19 cellular contexts compared by ENCODE assay signal in genomic region chr15:34389594-34390086, GRCh38. TPM values are rescaled to one million over a fixed set of nuclear protein-coding genes. Genes with fewer than 3 reads are reported as not detected.
"Had no signal": no experiment of that assay in that cellular context is flagged by ENCODE, and none has a peak within 500 bp of the region (broad histone marks: within the 10 kb centered on the region; RNA-seq: fewer than 3 reads in every experiment).

No MANE protein-coding gene starts in this region.

RNA-seq across cellular contexts. Expression of gene NUTM1, which starts 46.5 kb away (rescaled TPM):
- total RNA-seq: colonic mucosa, dermis microvascular lymphatic vessel endothelial cell, esophagus mucosa, esophagus squamous epithelium, gastrocnemius medialis, glomerular endothelial cell, heart right ventricle, kidney epithelial cell, left cardiac atrium, left lung, left ventricle myocardium superior, lower leg skin, lower lobe of right lung, lung microvascular endothelial cell, mesenteric fat pad, mesothelial cell of epicardium, mucosa of descending colon, myocyte had no signal
- polyA plus RNA-seq: keratinocyte had no signal
